Comparison of ENCODE assay signal across 8 cellular contexts in the genomic region with DNA sequence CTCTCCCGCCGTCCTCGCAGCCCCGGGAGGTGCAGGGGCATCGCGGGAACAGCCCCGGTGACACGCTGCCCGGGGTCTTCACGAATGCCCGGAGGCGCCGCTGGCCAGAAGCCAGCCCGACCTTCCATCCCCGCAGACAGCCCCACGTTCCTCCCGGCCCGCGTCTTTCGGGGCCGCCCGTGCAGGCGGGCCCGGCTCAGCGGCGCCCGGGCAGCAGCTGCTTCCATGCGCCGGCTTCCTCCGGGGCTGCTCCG. TPM values are rescaled to one million over a fixed set of nuclear protein-coding genes. Genes with fewer than 3 reads are reported as not detected.
DNase-seq lines count a peak whose midpoint lies in the region; ATAC-seq, FAIRE-seq and TF ChIP-seq lines count a peak whose summit lies in the region.

No MANE protein-coding gene starts in this region.

- no peaks in the 10 kb centered on the region for H3K36me3 ChIP-seq in astrocyte (ENCODE audit: insufficient read depth, low read length)
- H3K36me3 ChIP-seq in liver (ENCODE audit: control insufficient read depth in 4 of 4, insufficient read depth in 3 of 4, low read depth in 1 of 4, low read length in 3 of 4) = no peaks in the 10 kb centered on the region
- no peaks in the 10 kb centered on the region for H3K36me3 ChIP-seq in urinary bladder (ENCODE audit: insufficient read depth)

- H3K9ac ChIP-seq in astrocyte (ENCODE audit: low read length) = peak overlapping the region; percentile 89
- H3K9ac ChIP-seq in liver (ENCODE audit: low read depth in 1 of 2, low read length in 2 of 2) = peak overlapping the region in 1 of 2 donors; percentile 38

- FAIRE-seq in astrocyte (lab: Jason Lieb, UNC) = no peak

- ATAC-seq in GM19023 (IDR thresholded peaks at IDR 0.05; ENCODE audit: unreplicated experiment) (peak; percentile 0), HG03095 (IDR thresholded peaks at IDR 0.05; ENCODE audit: unreplicated experiment) (peak; percentile 0)

- H3K27me3 ChIP-seq in astrocyte (ENCODE audit: insufficient read depth, low read length) (peaks cover 13% of the 10 kb centered on the region), liver (ENCODE audit: control insufficient read depth in 4 of 4, insufficient read depth in 4 of 4, low read length in 3 of 4) (no peaks in the 10 kb centered on the region)

- H3K4me1 Mint-ChIP-seq in astrocyte (ENCODE audit: low read depth, unreplicated experiment) = peaks cover 1% of the 10 kb centered on the region

- H3K4me1 ChIP-seq in astrocyte (ENCODE audit: insufficient read depth, low read length) = peaks cover 13% of the 10 kb centered on the region
- H3K4me1 ChIP-seq in liver (ENCODE audit: control insufficient read depth in 4 of 4, insufficient read depth in 4 of 4, low read length in 3 of 4) = peaks cover 10 to 64% (median 44%) of the 10 kb centered on the region in 4 donors
- no peaks in the 10 kb centered on the region for H3K4me1 ChIP-seq in urinary bladder (ENCODE audit: insufficient read depth)

- peak overlapping the region; percentile 77 for H2AFZ ChIP-seq in astrocyte (ENCODE audit: low read depth, low read length)

- H3K27ac Mint-ChIP-seq in astrocyte (ENCODE audit: unreplicated experiment) = no peak overlapping the region

- TF ChIP-seq CTCF in astrocyte (IDR thresholded peaks at IDR 0.05; ENCODE audit: insufficient read depth, low read depth, low read length) (no peak), liver (IDR thresholded peaks at IDR 0.05; ENCODE audit: low read depth, low read length, missing input control) (no peak)

- H3K27ac ChIP-seq in astrocyte (ENCODE audit: low read depth, low read length) = peak overlapping the region; percentile 75
- H3K27ac ChIP-seq in liver (ENCODE audit: low read depth in 1 of 2, low read length in 2 of 2) = peak overlapping the region; percentile 74 to 83
- peak overlapping the region; percentile 95 for H3K27ac ChIP-seq in urinary bladder (ENCODE audit: low read depth)

- H3K4me2 ChIP-seq in astrocyte (ENCODE audit: low read length) = peak overlapping the region; percentile 98

- no peak for DNase-seq in astrocyte (ENCODE audit: low read depth)
- DNase-seq in GM19238 (ENCODE audit: insufficient read length, low spot score) = no peak
- DNase-seq in NCI-H226 = no peak
- DNase-seq in NCI-H2081 (lab: John Stamatoyannopoulos, UW) = no peak

- peaks cover 5% of the 10 kb centered on the region for H4K20me1 ChIP-seq in astrocyte (ENCODE audit: insufficient read depth, low read length)

- no peak for TF ChIP-seq RAD21 in liver (IDR thresholded peaks at IDR 0.05)

- H3K9me3 ChIP-seq in astrocyte (ENCODE audit: insufficient read depth, low read depth, low read length) = no peaks in the 10 kb centered on the region
- H3K9me3 ChIP-seq in liver (ENCODE audit: control insufficient read depth in 4 of 4, low read length in 3 of 4) = no peaks in the 10 kb centered on the region

- H3K4me3 ChIP-seq in astrocyte (ENCODE audit: insufficient read depth, low read depth, low read length) (peak overlapping the region; percentile 69), liver (ENCODE audit: low read depth in 1 of 3, low read length in 3 of 3) (peak overlapping the region in 2 of 3 donors; percentile 57 to 65), urinary bladder (ENCODE audit: low read depth, low read length) (peak overlapping the region; percentile 42)

- H3K27me3 Mint-ChIP-seq in astrocyte (ENCODE audit: low read depth, unreplicated experiment) = peaks cover 3% of the 10 kb centered on the region

- no peaks in the 10 kb centered on the region for H3K9me3 Mint-ChIP-seq in astrocyte (ENCODE audit: unreplicated experiment)

- WGBS in liver = under 1% methylated on average over 31 of the region's 31 CpGs
- WGBS in urinary bladder = under 1% methylated on average over 31 of the region's 31 CpGs

- H3K4me3 Mint-ChIP-seq in astrocyte (ENCODE audit: unreplicated experiment) = no peak overlapping the region

- no peaks in the 10 kb centered on the region for H3K36me3 Mint-ChIP-seq in astrocyte (ENCODE audit: low read depth, unreplicated experiment)

- H3K79me2 ChIP-seq in astrocyte (ENCODE audit: insufficient read depth, low read length) = peaks cover 8% of the 10 kb centered on the region

TF ChIP-seq in liver, 16 proteins besides CTCF, POLR2A, EP300 and RAD21:
- TF ChIP-seq NR2F2 (IDR thresholded peaks at IDR 0.05) (no peak), SP1 (IDR thresholded peaks at IDR 0.05) (no peak), TAF1 (conservative IDR thresholded peaks at IDR 0.05) (no peak), HNF4G (IDR thresholded peaks at IDR 0.05) (no peak), FOXA2 (IDR thresholded peaks at IDR 0.05) (no peak), EGR1 (IDR thresholded peaks at IDR 0.05; ENCODE audit: low read depth in 2 of 2) (no peak), JUND (IDR thresholded peaks at IDR 0.05) (no peak), HNF4A (conservative IDR thresholded peaks at IDR 0.05) (no peak), GABPA (IDR thresholded peaks at IDR 0.05 in 1 of 2, conservative IDR thresholded peaks at IDR 0.05 in 1 of 2) (no peak), YY1 (IDR thresholded peaks at IDR 0.05) (no peak), RXRA (IDR thresholded peaks at IDR 0.05) (no peak), FOXA1 (IDR thresholded peaks at IDR 0.05) (no peak)
- TF ChIP-seq, protein P1, sequence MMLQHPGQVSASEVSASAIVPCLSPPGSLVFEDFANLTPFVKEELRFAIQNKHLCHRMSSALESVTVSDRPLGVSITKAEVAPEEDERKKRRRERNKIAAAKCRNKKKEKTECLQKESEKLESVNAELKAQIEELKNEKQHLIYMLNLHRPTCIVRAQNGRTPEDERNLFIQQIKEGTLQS (IDR thresholded peaks at IDR 0.05) = no peak
- TF ChIP-seq, protein P2, sequence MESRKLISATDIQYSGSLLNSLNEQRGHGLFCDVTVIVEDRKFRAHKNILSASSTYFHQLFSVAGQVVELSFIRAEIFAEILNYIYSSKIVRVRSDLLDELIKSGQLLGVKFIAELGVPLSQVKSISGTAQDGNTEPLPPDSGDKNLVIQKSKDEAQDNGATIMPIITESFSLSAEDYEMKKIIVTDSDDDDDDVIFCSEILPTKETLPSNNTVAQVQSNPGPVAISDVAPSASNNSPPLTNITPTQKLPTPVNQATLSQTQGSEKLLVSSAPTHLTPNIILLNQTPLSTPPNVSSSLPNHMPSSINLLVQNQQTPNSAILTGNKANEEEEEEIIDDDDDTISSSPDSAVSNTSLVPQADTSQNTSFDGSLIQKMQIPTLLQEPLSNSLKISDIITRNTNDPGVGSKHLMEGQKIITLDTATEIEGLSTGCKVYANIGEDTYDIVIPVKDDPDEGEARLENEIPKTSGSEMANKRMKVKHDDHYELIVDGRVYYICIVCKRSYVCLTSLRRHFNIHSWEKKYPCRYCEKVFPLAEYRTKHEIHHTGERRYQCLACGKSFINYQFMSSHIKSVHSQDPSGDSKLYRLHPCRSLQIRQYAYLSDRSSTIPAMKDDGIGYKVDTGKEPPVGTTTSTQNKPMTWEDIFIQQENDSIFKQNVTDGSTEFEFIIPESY (IDR thresholded peaks at IDR 0.05) = no peak
- TF ChIP-seq, protein P3, sequence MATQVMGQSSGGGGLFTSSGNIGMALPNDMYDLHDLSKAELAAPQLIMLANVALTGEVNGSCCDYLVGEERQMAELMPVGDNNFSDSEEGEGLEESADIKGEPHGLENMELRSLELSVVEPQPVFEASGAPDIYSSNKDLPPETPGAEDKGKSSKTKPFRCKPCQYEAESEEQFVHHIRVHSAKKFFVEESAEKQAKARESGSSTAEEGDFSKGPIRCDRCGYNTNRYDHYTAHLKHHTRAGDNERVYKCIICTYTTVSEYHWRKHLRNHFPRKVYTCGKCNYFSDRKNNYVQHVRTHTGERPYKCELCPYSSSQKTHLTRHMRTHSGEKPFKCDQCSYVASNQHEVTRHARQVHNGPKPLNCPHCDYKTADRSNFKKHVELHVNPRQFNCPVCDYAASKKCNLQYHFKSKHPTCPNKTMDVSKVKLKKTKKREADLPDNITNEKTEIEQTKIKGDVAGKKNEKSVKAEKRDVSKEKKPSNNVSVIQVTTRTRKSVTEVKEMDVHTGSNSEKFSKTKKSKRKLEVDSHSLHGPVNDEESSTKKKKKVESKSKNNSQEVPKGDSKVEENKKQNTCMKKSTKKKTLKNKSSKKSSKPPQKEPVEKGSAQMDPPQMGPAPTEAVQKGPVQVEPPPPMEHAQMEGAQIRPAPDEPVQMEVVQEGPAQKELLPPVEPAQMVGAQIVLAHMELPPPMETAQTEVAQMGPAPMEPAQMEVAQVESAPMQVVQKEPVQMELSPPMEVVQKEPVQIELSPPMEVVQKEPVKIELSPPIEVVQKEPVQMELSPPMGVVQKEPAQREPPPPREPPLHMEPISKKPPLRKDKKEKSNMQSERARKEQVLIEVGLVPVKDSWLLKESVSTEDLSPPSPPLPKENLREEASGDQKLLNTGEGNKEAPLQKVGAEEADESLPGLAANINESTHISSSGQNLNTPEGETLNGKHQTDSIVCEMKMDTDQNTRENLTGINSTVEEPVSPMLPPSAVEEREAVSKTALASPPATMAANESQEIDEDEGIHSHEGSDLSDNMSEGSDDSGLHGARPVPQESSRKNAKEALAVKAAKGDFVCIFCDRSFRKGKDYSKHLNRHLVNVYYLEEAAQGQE (IDR thresholded peaks at IDR 0.05) = no peak
- TF ChIP-seq, protein P4, sequence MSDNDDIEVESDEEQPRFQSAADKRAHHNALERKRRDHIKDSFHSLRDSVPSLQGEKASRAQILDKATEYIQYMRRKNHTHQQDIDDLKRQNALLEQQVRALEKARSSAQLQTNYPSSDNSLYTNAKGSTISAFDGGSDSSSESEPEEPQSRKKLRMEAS (IDR thresholded peaks at IDR 0.05) = no peak
TF ChIP-seq in liver: peak in this region for 0.

RNA-seq across cellular contexts. Expression of a gene that starts 0.8 kb away (rescaled TPM):
- total RNA-seq in astrocyte = 4.0 and 5.5 TPM in 2 replicates
- 1 to 10 TPM; 2.2 to 7.5 TPM for total RNA-seq in liver
- 1 to 10 TPM in 1 of 2 donors, under 1 TPM in 1; 0.97 to 4.2 TPM for polyA plus RNA-seq in liver
- 4.2 TPM for total RNA-seq in urinary bladder
- 10.6 TPM for polyA plus RNA-seq in urinary bladder

RNA-seq across cellular contexts. Expression of a gene that starts 3.6 kb away (rescaled TPM):
- total RNA-seq in astrocyte = 21.3 and 29.5 TPM in 2 replicates
- total RNA-seq in liver = 1 to 10 TPM; 1.4 to 1.8 TPM
- polyA plus RNA-seq in liver = 10 to 100 TPM in 1 of 2 donors, 1 to 10 TPM in 1; 6.0 to 11.4 TPM
- total RNA-seq in urinary bladder = 9.4 TPM
- polyA plus RNA-seq in urinary bladder = 92.4 TPM

RNA-seq across cellular contexts. Expression of a gene that starts 15.6 kb away (rescaled TPM):
- total RNA-seq in astrocyte (56.0 and 71.8 TPM in 2 replicates), liver (10 to 100 TPM in 1 of 2 donors, 1 to 10 TPM in 1; 4.3 to 10.9 TPM), urinary bladder (53.7 TPM)
- polyA plus RNA-seq in liver (10 to 100 TPM; 30.6 to 40.0 TPM), urinary bladder (245 TPM)

RNA-seq across cellular contexts. Expression of a gene that starts 36.1 kb away (rescaled TPM):
- total RNA-seq in astrocyte = 4.0 and 5.2 TPM in 2 replicates
- total RNA-seq in liver = under 1 TPM; 0.33 to 0.37 TPM
- polyA plus RNA-seq in liver = 1 to 10 TPM in 1 of 2 donors, not detected in 1; 1.5 TPM
- total RNA-seq in urinary bladder = 1.3 TPM
- 6.7 TPM for polyA plus RNA-seq in urinary bladder
